In genomic region chr22:46449116-46449691, GRCh38 we compare ENCODE assay signal across 22 cellular contexts.
"Had no signal": no experiment of that assay in that cellular context is flagged by ENCODE, and none has a peak within 500 bp of the region (broad histone marks: within the 10 kb centered on the region; RNA-seq: fewer than 3 reads in every experiment).

No MANE protein-coding gene starts in this region.

- H3K9me3 ChIP-seq: esophagus muscularis mucosa, heart right ventricle, left lung, lower lobe of right lung, mucosa of descending colon had no signal

- H3K4me3 ChIP-seq: coronary artery, dorsolateral prefrontal cortex, esophagus muscularis mucosa, heart right ventricle, left lung, lower lobe of right lung, mucosa of descending colon had no signal

- ATAC-seq: foreskin keratinocyte, heart right ventricle, left cardiac atrium, left ventricle myocardium superior, mucosa of descending colon had no signal

- DNase-seq: dermis blood vessel endothelial cell; dorsolateral prefrontal cortex; effector CD4-positive, alpha-beta T cell; effector memory CD4-positive, alpha-beta T cell; foreskin keratinocyte; glutamatergic neuron; head of caudate nucleus; heart right ventricle; hippocampal formation; left cardiac atrium; left ventricle myocardium superior; lower lobe of right lung; mesenchymal stem cell had no signal

- H3K27me3 ChIP-seq: foreskin keratinocyte had no signal

- H3K27ac ChIP-seq: coronary artery, dorsolateral prefrontal cortex, esophagus muscularis mucosa, foreskin keratinocyte, heart right ventricle, left lung had no signal

- H3K36me3 ChIP-seq: esophagus muscularis mucosa, heart right ventricle, left lung, lower lobe of right lung had no signal

- FAIRE-seq: colon, endothelial cell of umbilical vein, frontal cortex, islet of Langerhans, keratinocyte had no signal
